12 cellular contexts compared by ENCODE assay signal in the genomic region with DNA sequence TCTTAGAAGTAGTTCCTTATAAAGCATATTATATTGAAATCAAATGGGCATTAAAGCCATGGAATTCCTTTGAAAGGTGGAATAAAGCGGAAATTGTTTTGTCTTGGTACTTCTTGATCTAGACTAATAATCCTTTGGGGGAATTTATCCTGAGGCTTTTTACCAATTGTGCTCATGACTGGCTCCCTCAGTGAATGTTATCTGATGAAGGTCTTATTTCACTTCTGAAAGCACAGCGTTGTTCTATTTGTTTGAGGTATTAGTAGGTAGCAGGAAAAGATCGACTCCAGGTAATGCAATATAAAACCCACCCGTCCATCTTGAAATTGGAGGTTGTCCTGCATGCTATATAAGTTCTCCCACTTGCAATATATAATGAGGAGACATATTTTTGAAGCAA.
"Had no signal": no experiment of that assay in that cellular context is flagged by ENCODE, and none has a peak within 500 bp of the region (broad histone marks: within the 10 kb centered on the region; RNA-seq: fewer than 3 reads in every experiment).

No MANE protein-coding gene starts in this region.

- H3K27me3 ChIP-seq: dorsolateral prefrontal cortex, gastrocnemius medialis, heart right ventricle, neural progenitor cell, thyroid gland, uterus had no signal

- H3K27me3 Mint-ChIP-seq: activated naive CD4-positive, alpha-beta T cell treated with anti-CD3 and anti-CD28 coated beads, Interleukin-2, amount 10 ng/mL, durations not matched to agents 7 days and 5 days; activated T-helper 17 cell treated with anti-CD3 and anti-CD28 coated beads, Interleukin-2, amount 50 U/mL, for 72 hours had no signal

- H3K4me3 Mint-ChIP-seq: neural progenitor cell had no signal

- H3K27ac ChIP-seq: gastrocnemius medialis, neural progenitor cell, uterus had no signal

- H3K36me3 ChIP-seq: gastrocnemius medialis, heart right ventricle, neural progenitor cell, thyroid gland, uterus had no signal

- H3K9me3 ChIP-seq: gastrocnemius medialis, heart right ventricle, thyroid gland, uterus had no signal

- DNase-seq: activated CD4-positive, alpha-beta memory T cell treated with anti-CD3 and anti-CD28 coated beads, Interleukin-2, amount 10 ng/mL, durations not matched to agents 7 days and 5 days; activated CD8-positive, alpha-beta memory T cell treated with anti-CD3 and anti-CD28 coated beads, Interleukin-2, amount 50 U/mL, for 48 hours; activated naive CD4-positive, alpha-beta T cell treated with anti-CD3 and anti-CD28 coated beads, Interleukin-2, amount 10 ng/mL, durations not matched to agents 7 days and 5 days; dorsolateral prefrontal cortex; gastrocnemius medialis; heart right ventricle; islet precursor cell; left ventricle myocardium superior; thyroid gland; uterus had no signal

- H3K36me3 Mint-ChIP-seq: activated naive CD4-positive, alpha-beta T cell treated with anti-CD3 and anti-CD28 coated beads, Interleukin-2, amount 10 ng/mL, durations not matched to agents 7 days and 5 days had no signal

- H3K4me3 ChIP-seq: gastrocnemius medialis, heart right ventricle, neural progenitor cell, thyroid gland, uterus had no signal

- H3K27ac Mint-ChIP-seq: activated CD4-positive, alpha-beta memory T cell treated with anti-CD3 and anti-CD28 coated beads, Interleukin-2, amount 10 ng/mL, durations not matched to agents 7 days and 5 days; activated T-helper 17 cell treated with anti-CD3 and anti-CD28 coated beads, Interleukin-2, amount 50 U/mL, for 72 hours; neural progenitor cell had no signal

- H3K9me3 Mint-ChIP-seq: activated CD4-positive, alpha-beta memory T cell treated with anti-CD3 and anti-CD28 coated beads, Interleukin-2, amount 10 ng/mL, durations not matched to agents 7 days and 5 days; activated naive CD4-positive, alpha-beta T cell treated with anti-CD3 and anti-CD28 coated beads, Interleukin-2, amount 10 ng/mL, durations not matched to agents 7 days and 5 days; activated T-helper 17 cell treated with anti-CD3 and anti-CD28 coated beads, Interleukin-2, amount 50 U/mL, for 72 hours; neural progenitor cell had no signal

- H3K4me1 ChIP-seq: neural progenitor cell, uterus had no signal

- ATAC-seq: gastrocnemius medialis, heart right ventricle, left ventricle myocardium superior had no signal
